In the genomic region with DNA sequence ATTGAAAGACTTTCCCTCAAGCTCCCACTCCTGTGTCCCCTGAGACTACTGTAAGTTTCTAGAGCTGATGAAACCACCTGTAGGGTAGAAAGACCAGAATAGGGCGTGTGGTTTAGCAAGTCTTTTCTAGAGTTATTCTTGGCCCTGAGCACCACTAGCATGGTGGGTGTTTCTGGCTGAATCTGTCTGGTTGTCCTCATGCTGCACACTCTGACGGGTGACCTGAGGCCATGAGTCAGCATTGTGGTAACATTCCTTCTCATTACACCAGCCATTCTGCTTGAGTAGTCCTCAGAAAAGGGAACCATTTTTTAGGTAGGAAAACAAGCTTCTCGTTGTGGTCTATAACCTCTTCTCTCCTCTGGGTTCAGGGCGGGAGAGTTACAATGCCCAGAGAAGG, we compare ENCODE assay signal across 10 cellular contexts.
A peak's percentile ranks its signal among the peaks of the same experiment; 100 is the strongest.
DNase-seq lines count a peak whose midpoint lies in the region; ATAC-seq, FAIRE-seq and TF ChIP-seq lines count a peak whose summit lies in the region.
"Had no signal": no experiment of that assay in that cellular context is flagged by ENCODE, and none has a peak within 500 bp of the region (broad histone marks: within the 10 kb centered on the region; RNA-seq: fewer than 3 reads in every experiment).

No MANE protein-coding gene starts in this region.

- H3K27ac ChIP-seq in caudate nucleus (ENCODE audit: low read depth, low read length), result no peak overlapping the region
- H3K27ac ChIP-seq: heart left ventricle had no signal

- DNase-seq in CMK (ENCODE audit: low read depth) (peak; percentile 15), H54 (ENCODE audit: insufficient read length, low spot score) (peak; percentile 59), NOMO-1 (lab: John Stamatoyannopoulos, UW; ENCODE audit: unreplicated experiment in 2 of 2) (peak; percentile 84 to 94), fibroblast of the conjunctiva (ENCODE audit: low read depth) (peak; percentile 97), NCI-H1694 treated with DMSO at 0.1 percent for 48 hours (lab: John Stamatoyannopoulos, UW) (no peak), caudate nucleus (lab: John Stamatoyannopoulos, UW) (no peak), NCI-H446 (lab: John Stamatoyannopoulos, UW) (no peak)
- DNase-seq: heart left ventricle, T-helper 2 cell had no signal

- peak; percentile 87 for FAIRE-seq in H54 (lab: Jason Lieb, UNC)

- no peak for TF ChIP-seq POLR2A in H54 (IDR thresholded peaks at IDR 0.05; ENCODE audit: low read depth, low read length)

- ATAC-seq in GM21825 (IDR thresholded peaks at IDR 0.05; ENCODE audit: unreplicated experiment), result no peak

Comparison
In these comparisons a context has a peak if more than half of its experiments do, and no peak if none do; other contexts are left out.
1. DNase-seq: peak in CMK (single experiment), H54 (single experiment), NOMO-1 (2 of 2) and fibroblast of the conjunctiva (single experiment); none in NCI-H1694 treated with DMSO at 0.1 percent for 48 hours (single experiment), caudate nucleus (0 of 61) and NCI-H446 (0 of 2).